ENCODE assay signal across 1 cellular context in genomic region chr10:79173582-79174262, GRCh38.
TF ChIP-seq lines count a peak whose summit lies in the region.

No MANE protein-coding gene starts in this region.

TF ChIP-seq in IMR-90, 13 proteins besides CTCF, POLR2A, EP300 and RAD21:
- TF ChIP-seq CEBPB (IDR thresholded peaks at IDR 0.05; ENCODE audit: low read depth, low read length): peak; percentile 75
- TF ChIP-seq ELK1 (IDR thresholded peaks at IDR 0.05; ENCODE audit: borderline replicate concordance, low read depth, low read length): no peak
